23 cellular contexts compared by ENCODE assay signal in the genomic region with DNA sequence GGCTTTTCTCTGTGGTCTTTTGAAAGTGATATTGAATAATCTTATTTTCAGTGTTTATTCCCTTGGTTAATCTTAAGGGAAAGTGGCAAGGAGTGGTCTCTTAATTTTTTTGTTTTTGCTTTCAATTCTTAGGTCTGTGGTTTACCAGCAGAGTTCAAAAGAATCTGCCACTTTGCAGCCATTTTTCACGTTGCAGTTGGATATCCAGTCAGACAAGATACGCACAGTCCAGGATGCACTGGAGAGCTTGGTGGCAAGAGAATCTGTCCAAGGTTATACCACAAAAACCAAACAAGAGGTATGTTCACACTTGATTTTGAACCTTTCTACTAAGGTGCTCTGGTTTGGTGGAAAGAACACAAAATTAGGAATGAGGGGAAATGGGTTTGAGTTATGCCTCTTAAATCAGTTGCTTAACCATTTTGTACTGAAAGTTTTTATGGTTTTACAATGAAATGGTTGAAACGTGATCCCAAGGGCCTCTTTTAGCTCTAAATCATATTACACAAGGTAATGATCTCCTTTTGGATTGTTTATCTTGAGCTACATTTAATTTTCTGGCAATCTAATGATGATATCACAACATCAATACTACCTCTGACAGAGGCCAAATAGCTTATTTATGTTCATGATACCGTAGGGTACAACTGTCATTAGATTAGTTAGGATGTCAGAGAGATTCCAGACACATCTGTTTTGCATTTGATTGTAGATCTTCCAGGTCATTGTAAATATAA. TPM values are rescaled to one million over a fixed set of nuclear protein-coding genes. Genes with fewer than 3 reads are reported as not detected.
A peak's percentile ranks its signal among the peaks of the same experiment; 100 is the strongest.
DNase-seq lines count a peak whose midpoint lies in the region; ATAC-seq lines count a peak whose summit lies in the region.
"Had no signal": no experiment of that assay in that cellular context is flagged by ENCODE, and none has a peak within 500 bp of the region (broad histone marks: within the 10 kb centered on the region; RNA-seq: fewer than 3 reads in every experiment).

No MANE protein-coding gene starts in this region.

- no peaks in the 10 kb centered on the region for H3K9me3 Mint-ChIP-seq in activated CD4-positive, alpha-beta T cell treated with anti-CD3 and anti-CD28 coated beads, Interleukin-2, amount 10 ng/mL, durations not matched to agents 24 days and 14 days
- no peaks in the 10 kb centered on the region for H3K9me3 Mint-ChIP-seq in CD8-positive, alpha-beta memory T cell
- H3K9me3 Mint-ChIP-seq in activated T-helper 1 cell treated with anti-CD3 and anti-CD28 coated beads, Interleukin-12 subunit alpha, Interleukin-12 subunit beta, Interleukin-2, Interleukin-4 antibody, amounts not matched to agents 30 ng/mL and 10 ng/mL and 1 ng/mL, durations not matched to agents 14 hours and 24 hours and 36 hours: no peaks in the 10 kb centered on the region
- peaks cover 0 to 2% (median 0%) of the 10 kb centered on the region in 11 donors for H3K9me3 Mint-ChIP-seq in naive thymus-derived CD4-positive, alpha-beta T cell
- H3K9me3 Mint-ChIP-seq: natural killer cell had no signal

- peaks cover 29% of the 10 kb centered on the region for H3K4me1 ChIP-seq in CD8-positive, alpha-beta memory T cell (ENCODE audit: insufficient read depth, low read length)
- peaks cover 0 to 41% of the 10 kb centered on the region in 2 donors for H3K4me1 ChIP-seq in naive thymus-derived CD4-positive, alpha-beta T cell (ENCODE audit: control insufficient read depth in 2 of 2, insufficient read depth in 2 of 2, low read length in 2 of 2)
- H3K4me1 ChIP-seq: BLaER1, foreskin keratinocyte had no signal

- H3K36me3 ChIP-seq in CD8-positive, alpha-beta memory T cell (ENCODE audit: insufficient read depth, low read length): peaks cover 43% of the 10 kb centered on the region
- H3K36me3 ChIP-seq in naive thymus-derived CD4-positive, alpha-beta T cell (ENCODE audit: control insufficient read depth in 2 of 3, insufficient read depth in 3 of 3, low read length in 3 of 3): peaks cover 16 to 75% (median 21%) of the 10 kb centered on the region in 3 experiments

- H3K4me1 Mint-ChIP-seq in activated CD4-positive, alpha-beta T cell treated with anti-CD3 and anti-CD28 coated beads, Interleukin-2, amount 10 ng/mL, durations not matched to agents 24 days and 14 days: peaks cover 32% of the 10 kb centered on the region
- peaks cover 17 to 40% (median 24%) of the 10 kb centered on the region in 3 donors for H3K4me1 Mint-ChIP-seq in CD8-positive, alpha-beta memory T cell
- peaks cover 42% of the 10 kb centered on the region for H3K4me1 Mint-ChIP-seq in activated T-helper 1 cell treated with anti-CD3 and anti-CD28 coated beads, Interleukin-12 subunit alpha, Interleukin-12 subunit beta, Interleukin-2, Interleukin-4 antibody, amounts not matched to agents 30 ng/mL and 10 ng/mL and 1 ng/mL, durations not matched to agents 14 hours and 24 hours and 36 hours (ENCODE audit: low read depth)
- peaks cover 20 to 67% (median 51%) of the 10 kb centered on the region in 7 donors for H3K4me1 Mint-ChIP-seq in naive thymus-derived CD4-positive, alpha-beta T cell

- ATAC-seq in naive thymus-derived CD4-positive, alpha-beta T cell: peak; percentile 69
- no peak for ATAC-seq in HG03135 (IDR thresholded peaks at IDR 0.05; ENCODE audit: unreplicated experiment)
- ATAC-seq: foreskin keratinocyte, natural killer cell had no signal

- peak overlapping the region; percentile 67 for H3K4me3 Mint-ChIP-seq in activated CD4-positive, alpha-beta T cell treated with anti-CD3 and anti-CD28 coated beads, Interleukin-2, amount 10 ng/mL, durations not matched to agents 24 days and 14 days
- peak overlapping the region in 5 of 7 donors; percentile 26 to 70 (median 36) for H3K4me3 Mint-ChIP-seq in CD8-positive, alpha-beta memory T cell
- H3K4me3 Mint-ChIP-seq in activated T-helper 1 cell treated with anti-CD3 and anti-CD28 coated beads, Interleukin-12 subunit alpha, Interleukin-12 subunit beta, Interleukin-2, Interleukin-4 antibody, amounts not matched to agents 30 ng/mL and 10 ng/mL and 1 ng/mL, durations not matched to agents 14 hours and 24 hours and 36 hours: peak overlapping the region; percentile 11
- peak overlapping the region; percentile 71 to 88 (median 76) for H3K4me3 Mint-ChIP-seq in naive thymus-derived CD4-positive, alpha-beta T cell
- H3K4me3 Mint-ChIP-seq: natural killer cell had no signal

- peaks cover 64% of the 10 kb centered on the region for H3K36me3 Mint-ChIP-seq in activated CD4-positive, alpha-beta T cell treated with anti-CD3 and anti-CD28 coated beads, Interleukin-2, amount 10 ng/mL, durations not matched to agents 24 days and 14 days (ENCODE audit: low read depth)
- peaks cover 12 to 90% (median 27%) of the 10 kb centered on the region in 3 donors for H3K36me3 Mint-ChIP-seq in CD8-positive, alpha-beta memory T cell
- peaks cover 63% of the 10 kb centered on the region for H3K36me3 Mint-ChIP-seq in activated T-helper 1 cell treated with anti-CD3 and anti-CD28 coated beads, Interleukin-12 subunit alpha, Interleukin-12 subunit beta, Interleukin-2, Interleukin-4 antibody, amounts not matched to agents 30 ng/mL and 10 ng/mL and 1 ng/mL, durations not matched to agents 14 hours and 24 hours and 36 hours (ENCODE audit: low read depth)
- H3K36me3 Mint-ChIP-seq in naive thymus-derived CD4-positive, alpha-beta T cell: peaks cover 9 to 69% (median 54%) of the 10 kb centered on the region in 5 donors

- CTCF ChIA-PET in CD8-positive, alpha-beta memory T cell (lab: Charles Lee): interaction anchor here (1.1 to 2.2 kb wide), 2 partner anchors 14 to 31 kb away, joined by 3 to 10 read pairs; no protein-coding TSS in a partner anchor
- CTCF ChIA-PET in naive thymus-derived CD4-positive, alpha-beta T cell (lab: Charles Lee): interaction anchor here (0.5 to 1.7 kb wide), 7 partner anchors 14 to 236 kb away, joined by 3 to 9 read pairs (median 4); no protein-coding TSS in a partner anchor

- peak overlapping the region; percentile 51 for H3K27ac Mint-ChIP-seq in activated CD4-positive, alpha-beta T cell treated with anti-CD3 and anti-CD28 coated beads, Interleukin-2, amount 10 ng/mL, durations not matched to agents 24 days and 14 days
- peak overlapping the region in 6 of 8 donors; percentile 11 to 83 (median 59) for H3K27ac Mint-ChIP-seq in CD8-positive, alpha-beta memory T cell
- peak overlapping the region; percentile 29 for H3K27ac Mint-ChIP-seq in activated T-helper 1 cell treated with anti-CD3 and anti-CD28 coated beads, Interleukin-12 subunit alpha, Interleukin-12 subunit beta, Interleukin-2, Interleukin-4 antibody, amounts not matched to agents 30 ng/mL and 10 ng/mL and 1 ng/mL, durations not matched to agents 14 hours and 24 hours and 36 hours
- peak overlapping the region; percentile 80 to 98 (median 89) for H3K27ac Mint-ChIP-seq in naive thymus-derived CD4-positive, alpha-beta T cell

- peak; percentile 77 for DNase-seq in activated CD4-positive, alpha-beta T cell treated with anti-CD3 and anti-CD28 coated beads, Interleukin-2, amount 10 ng/mL, durations not matched to agents 24 days and 14 days
- DNase-seq in activated CD4-positive, alpha-beta T cell treated with anti-CD3 and anti-CD28 coated beads, Interleukin-2, amount 50 U/mL, for 1 hour: no peak
- DNase-seq in CD8-positive, alpha-beta memory T cell: peak in 1 of 5 donors; percentile 50
- DNase-seq in activated T-helper 1 cell treated with anti-CD3 and anti-CD28 coated beads, Interleukin-12 subunit alpha, Interleukin-12 subunit beta, Interleukin-2, Interleukin-4 antibody, amounts not matched to agents 30 ng/mL and 10 ng/mL and 1 ng/mL, durations not matched to agents 14 hours and 24 hours and 36 hours (ENCODE audit: low spot score): no peak
- DNase-seq in naive thymus-derived CD4-positive, alpha-beta T cell: peak in 7 of 9 donors; percentile 21 to 46 (median 35)
- DNase-seq in OCI-M1 (lab: John Stamatoyannopoulos, UW): no peak
- DNase-seq in SIG-M5 treated with dmso at 0.1 percent for 504 hours (lab: John Stamatoyannopoulos, UW; ENCODE audit: unreplicated experiment): no peak
- DNase-seq: activated CD8-positive, alpha-beta memory T cell treated with anti-CD3 and anti-CD28 coated beads for 24 hours; foreskin keratinocyte; GF-D8; Karpas-422; kidney glomerular epithelial cell; mesenchymal stem cell; natural killer cell; NCI-H1092 treated with DMSO at 0.1 percent for 48 hours; NCI-H2081; RPMI8226; small intestine; stimulated activated CD4-positive, alpha-beta T cell treated with anti-CD3 and anti-CD28 coated beads, Interleukin-2, amount 100 ng/mL, for 48 hours; upper lobe of left lung had no signal

- intact Hi-C loops in activated CD4-positive, alpha-beta T cell treated with anti-CD3 and anti-CD28 coated beads, Interleukin-2, amount 10 ng/mL, durations not matched to agents 24 days and 14 days (cut with micrococcal nuclease): no loop called here
- intact Hi-C loops in activated T-helper 1 cell treated with anti-CD3 and anti-CD28 coated beads, Interleukin-12 subunit alpha, Interleukin-12 subunit beta, Interleukin-2, Interleukin-4 antibody, amounts not matched to agents 30 ng/mL and 10 ng/mL and 1 ng/mL, durations not matched to agents 14 hours and 24 hours and 36 hours (cut with micrococcal nuclease): no loop called here
- intact Hi-C loops in naive thymus-derived CD4-positive, alpha-beta T cell (cut with micrococcal nuclease): loop anchor here in 1 of 2 donors (1.0 kb wide), 1 partner anchor 9 kb away; no protein-coding TSS in a partner anchor

- no peaks in the 10 kb centered on the region for H3K27me3 ChIP-seq in CD8-positive, alpha-beta memory T cell (ENCODE audit: insufficient read depth, low read length, poor library complexity, severe bottlenecking)
- no peaks in the 10 kb centered on the region for H3K27me3 ChIP-seq in naive thymus-derived CD4-positive, alpha-beta T cell (ENCODE audit: control insufficient read depth in 2 of 2, insufficient read depth in 2 of 2, low read length in 2 of 2)
- H3K27me3 ChIP-seq: BLaER1, foreskin keratinocyte, upper lobe of left lung had no signal

- H3K27me3 Mint-ChIP-seq in activated CD4-positive, alpha-beta T cell treated with anti-CD3 and anti-CD28 coated beads, Interleukin-2, amount 10 ng/mL, durations not matched to agents 24 days and 14 days: no peaks in the 10 kb centered on the region
- no peaks in the 10 kb centered on the region for H3K27me3 Mint-ChIP-seq in CD8-positive, alpha-beta memory T cell
- no peaks in the 10 kb centered on the region for H3K27me3 Mint-ChIP-seq in activated T-helper 1 cell treated with anti-CD3 and anti-CD28 coated beads, Interleukin-12 subunit alpha, Interleukin-12 subunit beta, Interleukin-2, Interleukin-4 antibody, amounts not matched to agents 30 ng/mL and 10 ng/mL and 1 ng/mL, durations not matched to agents 14 hours and 24 hours and 36 hours (ENCODE audit: insufficient read depth)
- H3K27me3 Mint-ChIP-seq in naive thymus-derived CD4-positive, alpha-beta T cell: no peaks in the 10 kb centered on the region

- H3K27ac ChIP-seq in CD8-positive, alpha-beta memory T cell (ENCODE audit: low read depth, low read length): no peak overlapping the region
- H3K27ac ChIP-seq in naive thymus-derived CD4-positive, alpha-beta T cell (ENCODE audit: low read depth, low read length): peak overlapping the region; percentile 30
- H3K27ac ChIP-seq: BLaER1, coronary artery, foreskin keratinocyte, upper lobe of left lung had no signal

- no peak overlapping the region for H3K4me3 ChIP-seq in CD8-positive, alpha-beta memory T cell (ENCODE audit: low read length)
- H3K4me3 ChIP-seq in naive thymus-derived CD4-positive, alpha-beta T cell (ENCODE audit: low read length): peak overlapping the region; percentile 18
- H3K4me3 ChIP-seq: BLaER1, coronary artery, upper lobe of left lung had no signal

- POLR2A ChIA-PET in CD8-positive, alpha-beta memory T cell (lab: Charles Lee): no interaction called here
- POLR2A ChIA-PET in naive thymus-derived CD4-positive, alpha-beta T cell (lab: Charles Lee): interaction anchor here (0.6 to 0.7 kb wide), 2 partner anchors 12 to 195 kb away, joined by 3 to 6 read pairs; no protein-coding TSS in a partner anchor

- H3K9me3 ChIP-seq in CD8-positive, alpha-beta memory T cell (ENCODE audit: low read length): no peaks in the 10 kb centered on the region
- no peaks in the 10 kb centered on the region for H3K9me3 ChIP-seq in naive thymus-derived CD4-positive, alpha-beta T cell (ENCODE audit: control insufficient read depth in 2 of 3, low read length in 3 of 3)
- H3K9me3 ChIP-seq: BLaER1, upper lobe of left lung had no signal

RNA-seq across cellular contexts. Expression of a gene that starts 51.6 kb away (rescaled TPM):
- total RNA-seq in activated CD4-positive, alpha-beta T cell treated with anti-CD3 and anti-CD28 coated beads, Interleukin-2, amount 10 ng/mL, durations not matched to agents 24 days and 14 days: 0.19 and 0.26 TPM in 2 replicates
- total RNA-seq in CD8-positive, alpha-beta memory T cell: under 1 TPM in 1 of 2 experiments, not detected in 1; 0.04 TPM
- 0.05 TPM for polyA plus RNA-seq in CD8-positive, alpha-beta memory T cell
- 0.20 TPM in 1 of 2 replicates, not detected in the other for total RNA-seq in activated T-helper 1 cell treated with anti-CD3 and anti-CD28 coated beads, Interleukin-12 subunit alpha, Interleukin-12 subunit beta, Interleukin-2, Interleukin-4 antibody, amounts not matched to agents 30 ng/mL and 10 ng/mL and 1 ng/mL, durations not matched to agents 14 hours and 24 hours and 36 hours
- 10 to 100 TPM in 1 of 5 experiments, 1 to 10 TPM in 1, under 1 TPM in 3; 0.38 to 14.4 (median 0.49) TPM for total RNA-seq in naive thymus-derived CD4-positive, alpha-beta T cell
- 1 to 10 TPM in 1 of 2 donors, under 1 TPM in 1; 0.82 to 1.7 TPM for polyA plus RNA-seq in naive thymus-derived CD4-positive, alpha-beta T cell

Comparison
In these comparisons a context has a peak if more than half of its experiments do, and no peak if none do; other contexts are left out.
1. DNase-seq: peak in activated CD4-positive, alpha-beta T cell treated with anti-CD3 and anti-CD28 coated beads, Interleukin-2, amount 10 ng/mL, durations not matched to agents 24 days and 14 days (single experiment) and naive thymus-derived CD4-positive, alpha-beta T cell (7 of 9); none in activated CD4-positive, alpha-beta T cell treated with anti-CD3 and anti-CD28 coated beads, Interleukin-2, amount 50 U/mL, for 1 hour (single experiment), activated T-helper 1 cell treated with anti-CD3 and anti-CD28 coated beads, Interleukin-12 subunit alpha, Interleukin-12 subunit beta, Interleukin-2, Interleukin-4 antibody, amounts not matched to agents 30 ng/mL and 10 ng/mL and 1 ng/mL, durations not matched to agents 14 hours and 24 hours and 36 hours (single experiment), OCI-M1 (single experiment) and SIG-M5 treated with dmso at 0.1 percent for 504 hours (single experiment).
2. H3K27ac Mint-ChIP-seq: peak in every context shown above with its lines; median percentile 89 in naive thymus-derived CD4-positive, alpha-beta T cell; 59 in CD8-positive, alpha-beta memory T cell; 51 in activated CD4-positive, alpha-beta T cell treated with anti-CD3 and anti-CD28 coated beads, Interleukin-2, amount 10 ng/mL, durations not matched to agents 24 days and 14 days; 29 in activated T-helper 1 cell treated with anti-CD3 and anti-CD28 coated beads, Interleukin-12 subunit alpha, Interleukin-12 subunit beta, Interleukin-2, Interleukin-4 antibody, amounts not matched to agents 30 ng/mL and 10 ng/mL and 1 ng/mL, durations not matched to agents 14 hours and 24 hours and 36 hours.
3. H3K4me3 Mint-ChIP-seq: peak in every context shown above with its lines; median percentile 76 in naive thymus-derived CD4-positive, alpha-beta T cell; 67 in activated CD4-positive, alpha-beta T cell treated with anti-CD3 and anti-CD28 coated beads, Interleukin-2, amount 10 ng/mL, durations not matched to agents 24 days and 14 days; 36 in CD8-positive, alpha-beta memory T cell; 11 in activated T-helper 1 cell treated with anti-CD3 and anti-CD28 coated beads, Interleukin-12 subunit alpha, Interleukin-12 subunit beta, Interleukin-2, Interleukin-4 antibody, amounts not matched to agents 30 ng/mL and 10 ng/mL and 1 ng/mL, durations not matched to agents 14 hours and 24 hours and 36 hours.